Comparison of ENCODE assay signal across 17 cellular contexts in genomic region chr6:157002795-157003194, GRCh38.
"Had no signal": no experiment of that assay in that cellular context is flagged by ENCODE, and none has a peak within 500 bp of the region (broad histone marks: within the 10 kb centered on the region; RNA-seq: fewer than 3 reads in every experiment).

No MANE protein-coding gene starts in this region.

- FAIRE-seq: small intestine had no signal

- H3K27ac Mint-ChIP-seq: activated CD8-positive, alpha-beta T cell treated with anti-CD3 and anti-CD28 coated beads for 36 hours; activated T-helper 1 cell treated with anti-CD3 and anti-CD28 coated beads, Interleukin-12 subunit alpha, Interleukin-12 subunit beta, Interleukin-2, Interleukin-4 antibody, amounts not matched to agents 30 ng/mL and 10 ng/mL and 1 ng/mL, durations not matched to agents 14 hours and 24 hours and 36 hours; dendritic cell treated with granulocyte-macrophage colony-stimulating factor and Interleukin-4, amounts not matched to agents 40 ng/mL and 50 ng/mL, for 4 days had no signal

- H3K4me3 ChIP-seq: body of pancreas, lung, right atrium auricular region, upper lobe of right lung had no signal

- H3K4me1 ChIP-seq: upper lobe of right lung had no signal

- ATAC-seq: activated CD8-positive, alpha-beta T cell treated with anti-CD3 and anti-CD28 coated beads for 36 hours; body of pancreas; esophagus mucosa; left colon; naive thymus-derived CD8-positive, alpha-beta T cell; upper lobe of right lung had no signal

- H3K9me3 Mint-ChIP-seq: activated CD8-positive, alpha-beta T cell treated with anti-CD3 and anti-CD28 coated beads for 36 hours; activated T-helper 1 cell treated with anti-CD3 and anti-CD28 coated beads, Interleukin-12 subunit alpha, Interleukin-12 subunit beta, Interleukin-2, Interleukin-4 antibody, amounts not matched to agents 30 ng/mL and 10 ng/mL and 1 ng/mL, durations not matched to agents 14 hours and 24 hours and 36 hours; dendritic cell treated with granulocyte-macrophage colony-stimulating factor and Interleukin-4, amounts not matched to agents 40 ng/mL and 50 ng/mL, for 4 days; naive thymus-derived CD8-positive, alpha-beta T cell had no signal

- DNase-seq: activated CD8-positive, alpha-beta memory T cell treated with anti-CD3 and anti-CD28 coated beads, Interleukin-2, amount 50 U/mL, for 4 hours; activated CD8-positive, alpha-beta T cell treated with anti-CD3 and anti-CD28 coated beads for 36 hours; activated naive CD4-positive, alpha-beta T cell treated with Interleukin-2 at 50 U/mL for 16 hours; body of pancreas; central memory CD4-positive, alpha-beta T cell; left colon; naive thymus-derived CD8-positive, alpha-beta T cell; posterior cingulate gyrus; small intestine; stimulated activated naive CD4-positive, alpha-beta T cell; SW 1271; upper lobe of right lung had no signal

- H3K27me3 ChIP-seq: body of pancreas, right atrium auricular region, upper lobe of right lung had no signal

- H3K27ac ChIP-seq: body of pancreas, right atrium auricular region, upper lobe of right lung had no signal

- H3K27me3 Mint-ChIP-seq: activated CD8-positive, alpha-beta T cell treated with anti-CD3 and anti-CD28 coated beads for 36 hours; dendritic cell treated with granulocyte-macrophage colony-stimulating factor and Interleukin-4, amounts not matched to agents 40 ng/mL and 50 ng/mL, for 4 days; naive thymus-derived CD8-positive, alpha-beta T cell had no signal

- H3K4me3 Mint-ChIP-seq: activated CD8-positive, alpha-beta T cell treated with anti-CD3 and anti-CD28 coated beads for 36 hours; activated T-helper 1 cell treated with anti-CD3 and anti-CD28 coated beads, Interleukin-12 subunit alpha, Interleukin-12 subunit beta, Interleukin-2, Interleukin-4 antibody, amounts not matched to agents 30 ng/mL and 10 ng/mL and 1 ng/mL, durations not matched to agents 14 hours and 24 hours and 36 hours; dendritic cell treated with granulocyte-macrophage colony-stimulating factor and Interleukin-4, amounts not matched to agents 40 ng/mL and 50 ng/mL, for 4 days; naive thymus-derived CD8-positive, alpha-beta T cell had no signal

- H3K36me3 ChIP-seq: right atrium auricular region, upper lobe of right lung had no signal

- H3K9me3 ChIP-seq: body of pancreas, right atrium auricular region, upper lobe of right lung had no signal
